ENCODE assay signal across 10 cellular contexts in the genomic region with DNA sequence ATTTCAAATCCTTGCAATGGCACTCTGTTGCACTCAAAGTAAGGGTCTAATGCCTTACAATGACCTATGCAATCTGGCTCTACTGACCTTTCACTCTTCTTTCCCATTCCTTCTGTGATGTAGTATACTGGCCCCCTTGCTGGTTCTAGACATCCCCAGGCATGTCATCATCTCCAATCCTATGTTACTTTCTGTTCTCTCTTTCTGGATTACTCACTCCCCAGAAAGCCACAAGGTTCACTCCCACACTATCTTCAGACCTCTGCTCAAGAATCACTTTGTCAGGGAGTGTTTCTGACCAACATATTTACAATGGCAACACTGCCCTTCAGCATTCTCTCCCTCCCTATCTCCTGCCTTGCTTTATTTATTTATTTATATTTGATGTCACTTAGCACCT.
A peak's percentile ranks its signal among the peaks of the same experiment; 100 is the strongest.
DNase-seq lines count a peak whose midpoint lies in the region; ATAC-seq and TF ChIP-seq lines count a peak whose summit lies in the region.
"Had no signal": no experiment of that assay in that cellular context is flagged by ENCODE, and none has a peak within 500 bp of the region (broad histone marks: within the 10 kb centered on the region; RNA-seq: fewer than 3 reads in every experiment).

No MANE protein-coding gene starts in this region.

- no peaks in the 10 kb centered on the region for H3K79me2 ChIP-seq in fibroblast of lung (ENCODE audit: control insufficient read depth, insufficient read depth, low read length)

- no peaks in the 10 kb centered on the region for H4K20me1 ChIP-seq in fibroblast of lung (ENCODE audit: control insufficient read depth, extremely low read depth, insufficient read depth, low read length)

- no peak overlapping the region for H3K4me2 ChIP-seq in fibroblast of lung (ENCODE audit: extremely low read depth, insufficient read depth, low read length)

- no peak overlapping the region for H2AFZ ChIP-seq in fibroblast of lung (ENCODE audit: low read length)

- peak; percentile 15 to 78 for DNase-seq in fibroblast of lung (ENCODE audit: low read depth in 2 of 2)
- DNase-seq in NCI-H526 treated with DMSO at 0.1 percent for 48 hours (lab: John Stamatoyannopoulos, UW), result no peak
- no peak for DNase-seq in T-helper 9 cell
- DNase-seq in H4 (ENCODE audit: low spot score), result no peak
- DNase-seq in Right ventricle myocardium superior, result no peak
- DNase-seq: NCI-H526 had no signal

- no peak for TF ChIP-seq CTCF in fibroblast of lung (conservative IDR thresholded peaks at IDR 0.05 in 1 of 2, IDR thresholded peaks at IDR 0.05 in 1 of 2; ENCODE audit: low read depth in 1 of 2, low read length in 2 of 2)

- no peaks in the 10 kb centered on the region for H3K4me1 ChIP-seq in fibroblast of lung (ENCODE audit: control insufficient read depth, extremely low read depth, insufficient read depth, low read length)
- H3K4me1 ChIP-seq: gastroesophageal sphincter had no signal

- ATAC-seq in GM18505 (IDR thresholded peaks at IDR 0.05; ENCODE audit: unreplicated experiment) (peak; percentile 75), GM21723 (IDR thresholded peaks at IDR 0.05; ENCODE audit: unreplicated experiment) (peak; percentile 74), HG03565 (IDR thresholded peaks at IDR 0.05; ENCODE audit: unreplicated experiment) (peak; percentile 95), Right ventricle myocardium superior (ENCODE audit: poor library complexity) (no peak)
- ATAC-seq: gastroesophageal sphincter had no signal

- no peaks in the 10 kb centered on the region for H3K9me3 ChIP-seq in fibroblast of lung (ENCODE audit: control insufficient read depth, insufficient read depth, low read depth, low read length)
- H3K9me3 ChIP-seq: gastroesophageal sphincter had no signal

- H3K9ac ChIP-seq in fibroblast of lung (ENCODE audit: insufficient read depth, low read length), result no peak overlapping the region

- no peak overlapping the region for H3K4me3 ChIP-seq in fibroblast of lung (replicated peaks in 1 of 4; ENCODE audit: control extremely low read depth in 1 of 4, insufficient read depth in 1 of 4, low read depth in 3 of 4, low read length in 4 of 4)
- H3K4me3 ChIP-seq: gastroesophageal sphincter had no signal

- no peaks in the 10 kb centered on the region for H3K36me3 ChIP-seq in fibroblast of lung (ENCODE audit: control insufficient read depth, insufficient read depth, low read length)
- H3K36me3 ChIP-seq: gastroesophageal sphincter had no signal

- no peak for TF ChIP-seq POLR2A in GM18505 (IDR thresholded peaks at IDR 0.05; ENCODE audit: borderline replicate concordance, extremely low read depth, insufficient read depth, insufficient read length)

- H3K27ac ChIP-seq in fibroblast of lung (ENCODE audit: insufficient read depth, low read length), result no peak overlapping the region
- H3K27ac ChIP-seq: gastroesophageal sphincter had no signal

- intact Hi-C loops in Right ventricle myocardium superior (cut with DNase I), result no loop called here

- no peaks in the 10 kb centered on the region for H3K27me3 ChIP-seq in fibroblast of lung (ENCODE audit: control insufficient read depth, insufficient read depth, low read length)
- H3K27me3 ChIP-seq: gastroesophageal sphincter had no signal

Comparison
In these comparisons a context has a peak if more than half of its experiments do, and no peak if none do; other contexts are left out.
1. DNase-seq: peak in fibroblast of lung (2 of 2); none in NCI-H526 treated with DMSO at 0.1 percent for 48 hours (single experiment), T-helper 9 cell (single experiment), H4 (single experiment) and Right ventricle myocardium superior (single experiment).